8 cellular contexts compared by ENCODE assay signal in genomic region chr13:74136089-74136658, GRCh38. TPM values are rescaled to one million over a fixed set of nuclear protein-coding genes. Genes with fewer than 3 reads are reported as not detected.
A peak's percentile ranks its signal among the peaks of the same experiment; 100 is the strongest.
DNase-seq lines count a peak whose midpoint lies in the region; ATAC-seq and TF ChIP-seq lines count a peak whose summit lies in the region.

No MANE protein-coding gene starts in this region.

- no peak overlapping the region for H3K27ac Mint-ChIP-seq in CD4-positive, alpha-beta memory T cell
- H3K27ac Mint-ChIP-seq in naive thymus-derived CD4-positive, alpha-beta T cell, result no peak overlapping the region

- peaks cover 0 to 9% (median 0%) of the 10 kb centered on the region in 8 donors for H3K9me3 Mint-ChIP-seq in CD4-positive, alpha-beta memory T cell
- H3K9me3 Mint-ChIP-seq in naive thymus-derived CD4-positive, alpha-beta T cell, result peaks cover 0 to 5% (median 0%) of the 10 kb centered on the region in 11 donors

- no peak for TF ChIP-seq EP300 in tibial nerve (IDR thresholded peaks at IDR 0.05)

- H3F3A ChIP-seq in Loucy (ENCODE audit: low read depth), result no peaks in the 10 kb centered on the region

- no peaks in the 10 kb centered on the region for H3K9me3 ChIP-seq in CD4-positive, alpha-beta memory T cell (ENCODE audit: control insufficient read depth in 1 of 2, low read length in 2 of 2)
- H3K9me3 ChIP-seq in Loucy (ENCODE audit: insufficient read depth, low read depth, low read length) (no peaks in the 10 kb centered on the region), esophagus (ENCODE audit: control insufficient read depth in 2 of 2, insufficient read depth in 1 of 2, low read depth in 1 of 2, low read length in 1 of 2) (no peaks in the 10 kb centered on the region), tibial nerve (no peaks in the 10 kb centered on the region)
- H3K9me3 ChIP-seq in naive thymus-derived CD4-positive, alpha-beta T cell (ENCODE audit: control insufficient read depth in 2 of 3, low read length in 3 of 3), result no peaks in the 10 kb centered on the region

- peak overlapping the region; percentile 61 to 86 for H3K4me3 ChIP-seq in CD4-positive, alpha-beta memory T cell (ENCODE audit: low read length in 2 of 2)
- H3K4me3 ChIP-seq in Loucy (ENCODE audit: low read length, poor library complexity, severe bottlenecking), result peak overlapping the region; percentile 81
- peak overlapping the region; percentile 76 to 86 for H3K4me3 ChIP-seq in esophagus (ENCODE audit: low read depth in 1 of 2, low read length in 2 of 2)
- H3K4me3 ChIP-seq in naive thymus-derived CD4-positive, alpha-beta T cell (ENCODE audit: low read length), result peak overlapping the region; percentile 94
- H3K4me3 ChIP-seq in tibial nerve, result peak overlapping the region; percentile 59 to 89 (median 68)

- H3K4me1 Mint-ChIP-seq in CD4-positive, alpha-beta memory T cell, result peaks cover 6 to 25% (median 8%) of the 10 kb centered on the region in 4 donors
- peaks cover 9 to 17% (median 12%) of the 10 kb centered on the region in 7 donors for H3K4me1 Mint-ChIP-seq in naive thymus-derived CD4-positive, alpha-beta T cell

- POLR2A ChIA-PET in CD4-positive, alpha-beta memory T cell (lab: Charles Lee; ENCODE audit: partially characterized antibody), result interaction anchor here (0.6 to 11.3 kb wide), 20 partner anchors 13 to 299 kb away, joined by 3 to 265 read pairs (median 7); no protein-coding TSS in a partner anchor
- POLR2A ChIA-PET in naive thymus-derived CD4-positive, alpha-beta T cell (lab: Charles Lee), result interaction anchor here (0.9 to 8.0 kb wide), 12 partner anchors 55 to 369 kb away, joined by 3 to 122 read pairs (median 8); no protein-coding TSS in a partner anchor

- H4K20me1 ChIP-seq in Loucy (ENCODE audit: insufficient read depth, low read length, poor library complexity, severe bottlenecking), result peaks cover 6% of the 10 kb centered on the region

- peaks cover 25% of the 10 kb centered on the region for H3K79me2 ChIP-seq in Loucy (ENCODE audit: insufficient read depth, low read length)

- H3K4me2 ChIP-seq in Loucy (ENCODE audit: low read depth, low read length, poor library complexity, severe bottlenecking), result peak overlapping the region; percentile 70

- CTCF ChIA-PET in CD4-positive, alpha-beta memory T cell (lab: Charles Lee; ENCODE audit: partially characterized antibody), result interaction anchor here (0.7 to 17.2 kb wide), 5 partner anchors 63 to 901 kb away, joined by 3 to 204 read pairs (median 3); no protein-coding TSS in a partner anchor
- CTCF ChIA-PET in naive thymus-derived CD4-positive, alpha-beta T cell (lab: Charles Lee), result interaction anchor here (0.6 to 5.9 kb wide), 5 partner anchors 10 to 150 kb away, joined by 3 to 73 read pairs (median 4); no protein-coding TSS in a partner anchor

- DNase-seq in CD4-positive, alpha-beta memory T cell, result peak; percentile 47 to 76 (median 56)
- DNase-seq in activated CD4-positive, alpha-beta T cell treated with anti-CD3 and anti-CD28 coated beads, Interleukin-2, amount 50 U/mL, for 48 hours, result peak; percentile 47 to 62
- DNase-seq in naive thymus-derived CD4-positive, alpha-beta T cell, result peak; percentile 23 to 78 (median 62)
- DNase-seq in tibial nerve (ENCODE audit: low spot score in 2 of 2), result peak in 1 of 2 donors; percentile 27
- DNase-seq in cortex of kidney (lab: John Stamatoyannopoulos, UW), result no peak

- no peak for TF ChIP-seq CTCF in Loucy (conservative IDR thresholded peaks at IDR 0.05; ENCODE audit: low read length)
- TF ChIP-seq CTCF in tibial nerve (IDR thresholded peaks at IDR 0.05), result no peak

- H3K27me3 Mint-ChIP-seq in CD4-positive, alpha-beta memory T cell, result peaks cover 1 to 3% of the 10 kb centered on the region in 2 donors
- peaks cover 0 to 13% (median 0%) of the 10 kb centered on the region in 5 donors for H3K27me3 Mint-ChIP-seq in naive thymus-derived CD4-positive, alpha-beta T cell

- peak overlapping the region; percentile 82 for H2AFZ ChIP-seq in Loucy (ENCODE audit: low read length)

- H3K9ac ChIP-seq in Loucy (ENCODE audit: low read depth, low read length, poor library complexity, severe bottlenecking), result peak overlapping the region; percentile 89

- H3K9me2 ChIP-seq in Loucy (replicated peaks; ENCODE audit: low read depth, low read length), result no peaks in the 10 kb centered on the region

- H3K27ac ChIP-seq in CD4-positive, alpha-beta memory T cell (ENCODE audit: low read depth, low read length), result peak overlapping the region; percentile 94
- H3K27ac ChIP-seq in esophagus (ENCODE audit: low read depth in 2 of 2, low read length in 1 of 2) (peak overlapping the region; percentile 79 to 88), tibial nerve (peak overlapping the region; percentile 87 to 98 (median 97))
- H3K27ac ChIP-seq in naive thymus-derived CD4-positive, alpha-beta T cell (ENCODE audit: low read depth, low read length), result peak overlapping the region; percentile 98

- WGBS in esophagus, 2 donors, result 2% methylated on average over 27 of the region's 27 CpGs
- WGBS in tibial nerve, 2 donors, result 2% methylated on average over 27 of the region's 27 CpGs

- TF ChIP-seq POLR2A in tibial nerve (IDR thresholded peaks at IDR 0.05), result no peak

- no peak overlapping the region for H3K4me3 Mint-ChIP-seq in CD4-positive, alpha-beta memory T cell
- no peak overlapping the region for H3K4me3 Mint-ChIP-seq in naive thymus-derived CD4-positive, alpha-beta T cell

- H3K4me1 ChIP-seq in CD4-positive, alpha-beta memory T cell (ENCODE audit: insufficient read depth, low read length), result peaks cover 16% of the 10 kb centered on the region
- peaks cover 25% of the 10 kb centered on the region for H3K4me1 ChIP-seq in Loucy (ENCODE audit: insufficient read depth, low read length, poor library complexity, severe bottlenecking)
- H3K4me1 ChIP-seq in esophagus (ENCODE audit: control insufficient read depth in 2 of 2, insufficient read depth in 2 of 2, low read length in 1 of 2), result peaks cover 0 to 3% of the 10 kb centered on the region in 2 donors
- peaks cover 7 to 18% of the 10 kb centered on the region in 2 donors for H3K4me1 ChIP-seq in naive thymus-derived CD4-positive, alpha-beta T cell (ENCODE audit: control insufficient read depth in 2 of 2, insufficient read depth in 2 of 2, low read length in 2 of 2)
- peaks cover 0 to 16% (median 4%) of the 10 kb centered on the region in 4 donors for H3K4me1 ChIP-seq in tibial nerve

- H3K36me3 ChIP-seq in CD4-positive, alpha-beta memory T cell (ENCODE audit: insufficient read depth, low read length), result no peaks in the 10 kb centered on the region
- H3K36me3 ChIP-seq in Loucy (ENCODE audit: insufficient read depth, low read length) (no peaks in the 10 kb centered on the region), esophagus (ENCODE audit: control insufficient read depth in 2 of 2, insufficient read depth in 2 of 2, low read length in 1 of 2) (no peaks in the 10 kb centered on the region), tibial nerve (no peaks in the 10 kb centered on the region)
- H3K36me3 ChIP-seq in naive thymus-derived CD4-positive, alpha-beta T cell (ENCODE audit: control insufficient read depth in 2 of 3, insufficient read depth in 3 of 3, low read length in 3 of 3), result peaks cover 0 to 6% (median 0%) of the 10 kb centered on the region in 3 experiments

- peaks cover 3 to 21% of the 10 kb centered on the region in 2 donors for H3K36me3 Mint-ChIP-seq in CD4-positive, alpha-beta memory T cell
- peaks cover 0 to 6% (median 0%) of the 10 kb centered on the region in 5 donors for H3K36me3 Mint-ChIP-seq in naive thymus-derived CD4-positive, alpha-beta T cell

- peak; percentile 6 for ATAC-seq in naive thymus-derived CD4-positive, alpha-beta T cell
- no peak for ATAC-seq in GM18873 (IDR thresholded peaks at IDR 0.05; ENCODE audit: low FRiP score, unreplicated experiment)

- intact Hi-C loops in CD4-positive, alpha-beta memory T cell (cut with micrococcal nuclease), result loop anchor here (10.0 kb wide), 2 partner anchors 271 to 1411 kb away; partner anchors contain the start of genes BORA and MZT1
- intact Hi-C loops in naive thymus-derived CD4-positive, alpha-beta T cell (cut with micrococcal nuclease), result loop anchor here (1.0 to 5.0 kb wide), 5 partner anchors 95 to 1081 kb away; no protein-coding TSS in a partner anchor

- H3K27me3 ChIP-seq in CD4-positive, alpha-beta memory T cell (ENCODE audit: insufficient read depth, low read length), result no peaks in the 10 kb centered on the region
- H3K27me3 ChIP-seq in Loucy (ENCODE audit: insufficient read depth, low read length, poor library complexity, severe bottlenecking), result no peaks in the 10 kb centered on the region
- no peaks in the 10 kb centered on the region for H3K27me3 ChIP-seq in esophagus (ENCODE audit: control insufficient read depth in 1 of 2, insufficient read depth in 2 of 2, low read length in 2 of 2)
- H3K27me3 ChIP-seq in naive thymus-derived CD4-positive, alpha-beta T cell (ENCODE audit: control insufficient read depth in 2 of 2, insufficient read depth in 2 of 2, low read length in 2 of 2), result no peaks in the 10 kb centered on the region
- H3K27me3 ChIP-seq in tibial nerve, result no peaks in the 10 kb centered on the region

RNA-seq across cellular contexts. Expression of gene KLF12, which starts 2.0 kb away (rescaled TPM):
- total RNA-seq in CD4-positive, alpha-beta memory T cell, result 10 to 100 TPM; 90.4 to 95.4 TPM
- polyA plus RNA-seq in CD4-positive, alpha-beta memory T cell, result 10 to 100 TPM; 22.9 to 34.7 TPM
- under 1 TPM; 0.54 to 0.69 TPM for polyA plus RNA-seq in esophagus
- total RNA-seq in naive thymus-derived CD4-positive, alpha-beta T cell, result 10 to 100 TPM; 34.0 to 86.9 (median 81.9) TPM
- 10 to 100 TPM; 19.9 to 24.8 TPM for polyA plus RNA-seq in naive thymus-derived CD4-positive, alpha-beta T cell
- 10 to 100 TPM in 3 of 4 donors, 1 to 10 TPM in 1; 7.8 to 20.3 (median 14.1) TPM for total RNA-seq in tibial nerve
